Comparison of ENCODE assay signal across 8 cellular contexts in genomic region chr3:177596822-177597271, GRCh38.
DNase-seq lines count a peak whose midpoint lies in the region; ATAC-seq and TF ChIP-seq lines count a peak whose summit lies in the region.

No MANE protein-coding gene starts in this region.

- H3K4me3 Mint-ChIP-seq in activated CD4-positive, alpha-beta T cell treated with anti-CD3 and anti-CD28 coated beads, Interleukin-2, amount 10 ng/mL, durations not matched to agents 7 days and 5 days, result no peak overlapping the region
- no peak overlapping the region for H3K4me3 Mint-ChIP-seq in activated CD8-positive, alpha-beta T cell treated with anti-CD3 and anti-CD28 coated beads, Interleukin-2, amount 10 ng/mL, durations not matched to agents 7 days and 5 days

- H3K9me3 Mint-ChIP-seq in activated CD4-positive, alpha-beta T cell treated with anti-CD3 and anti-CD28 coated beads, Interleukin-2, amount 10 ng/mL, durations not matched to agents 7 days and 5 days, result peaks cover 5% of the 10 kb centered on the region
- H3K9me3 Mint-ChIP-seq in activated CD8-positive, alpha-beta T cell treated with anti-CD3 and anti-CD28 coated beads, Interleukin-2, amount 10 ng/mL, durations not matched to agents 7 days and 5 days (ENCODE audit: insufficient read depth), result no peaks in the 10 kb centered on the region

- H3K27ac ChIP-seq in tibial artery, result peak overlapping the region; percentile 47 to 72

- no peaks in the 10 kb centered on the region for H3K9me3 ChIP-seq in tibial artery

- DNase-seq in activated CD4-positive, alpha-beta T cell treated with anti-CD3 and anti-CD28 coated beads, Interleukin-2, amount 10 ng/mL, durations not matched to agents 7 days and 5 days, result no peak
- DNase-seq in activated CD4-positive, alpha-beta T cell treated with anti-CD3 and anti-CD28 coated beads, Interleukin-2, amount 50 U/mL, for 4 hours, result no peak
- DNase-seq in activated CD8-positive, alpha-beta T cell treated with anti-CD3 and anti-CD28 coated beads, Interleukin-2, amount 10 ng/mL, durations not matched to agents 7 days and 5 days, result no peak
- DNase-seq in kidney tubule cell (ENCODE audit: low spot score) (peak; percentile 84), tibial artery (no peak), Kasumi-1 (lab: John Stamatoyannopoulos, UW) (no peak)

- TF ChIP-seq CTCF in tibial artery (IDR thresholded peaks at IDR 0.05), result no peak

- no peak for ATAC-seq in activated CD8-positive, alpha-beta T cell treated with anti-CD3 and anti-CD28 coated beads, Interleukin-2, amount 10 ng/mL, durations not matched to agents 7 days and 5 days
- no peak for ATAC-seq in HG03432 (IDR thresholded peaks at IDR 0.05; ENCODE audit: unreplicated experiment)
- ATAC-seq in GM21367 (IDR thresholded peaks at IDR 0.05; ENCODE audit: unreplicated experiment), result no peak

- CTCF ChIA-PET in activated CD4-positive, alpha-beta T cell treated with anti-CD3 and anti-CD28 coated beads, Interleukin-2, amount 10 ng/mL, durations not matched to agents 7 days and 5 days (lab: Charles Lee), result no interaction called here
- CTCF ChIA-PET in activated CD8-positive, alpha-beta T cell treated with anti-CD3 and anti-CD28 coated beads, Interleukin-2, amount 10 ng/mL, durations not matched to agents 7 days and 5 days (lab: Charles Lee), result no interaction called here

- intact Hi-C loops in tibial artery (cut with DNase I; ENCODE audit: low total_unique reads), result loop anchor here (10.0 kb wide), 1 partner anchor 402 kb away; the partner anchor contains the start of gene TBL1XR1

- POLR2A ChIA-PET in activated CD4-positive, alpha-beta T cell treated with anti-CD3 and anti-CD28 coated beads, Interleukin-2, amount 10 ng/mL, durations not matched to agents 7 days and 5 days (lab: Charles Lee), result no interaction called here
- POLR2A ChIA-PET in activated CD8-positive, alpha-beta T cell treated with anti-CD3 and anti-CD28 coated beads, Interleukin-2, amount 10 ng/mL, durations not matched to agents 7 days and 5 days (lab: Charles Lee), result interaction anchor here (1.3 kb wide), 1 partner anchor 236 kb away, joined by 5 read pairs; no protein-coding TSS in a partner anchor

- peaks cover 0 to 51% (median 32%) of the 10 kb centered on the region in 4 donors for H3K4me1 ChIP-seq in tibial artery

- peaks cover 7% of the 10 kb centered on the region for H3K36me3 Mint-ChIP-seq in activated CD4-positive, alpha-beta T cell treated with anti-CD3 and anti-CD28 coated beads, Interleukin-2, amount 10 ng/mL, durations not matched to agents 7 days and 5 days (ENCODE audit: low read depth)
- H3K36me3 Mint-ChIP-seq in activated CD8-positive, alpha-beta T cell treated with anti-CD3 and anti-CD28 coated beads, Interleukin-2, amount 10 ng/mL, durations not matched to agents 7 days and 5 days (ENCODE audit: low read depth), result peaks cover 4% of the 10 kb centered on the region

- H3K27me3 ChIP-seq in tibial artery, result no peaks in the 10 kb centered on the region

- no peak overlapping the region for H3K4me3 ChIP-seq in tibial artery

- H3K27ac Mint-ChIP-seq in activated CD4-positive, alpha-beta T cell treated with anti-CD3 and anti-CD28 coated beads, Interleukin-2, amount 10 ng/mL, durations not matched to agents 7 days and 5 days, result peak overlapping the region; percentile 96
- peak overlapping the region; percentile 92 for H3K27ac Mint-ChIP-seq in activated CD8-positive, alpha-beta T cell treated with anti-CD3 and anti-CD28 coated beads, Interleukin-2, amount 10 ng/mL, durations not matched to agents 7 days and 5 days

- no peaks in the 10 kb centered on the region for H3K27me3 Mint-ChIP-seq in activated CD4-positive, alpha-beta T cell treated with anti-CD3 and anti-CD28 coated beads, Interleukin-2, amount 10 ng/mL, durations not matched to agents 7 days and 5 days
- H3K27me3 Mint-ChIP-seq in activated CD8-positive, alpha-beta T cell treated with anti-CD3 and anti-CD28 coated beads, Interleukin-2, amount 10 ng/mL, durations not matched to agents 7 days and 5 days (ENCODE audit: low read depth), result no peaks in the 10 kb centered on the region

- H3K4me1 Mint-ChIP-seq in activated CD4-positive, alpha-beta T cell treated with anti-CD3 and anti-CD28 coated beads, Interleukin-2, amount 10 ng/mL, durations not matched to agents 7 days and 5 days, result peaks cover 75% of the 10 kb centered on the region
- H3K4me1 Mint-ChIP-seq in activated CD8-positive, alpha-beta T cell treated with anti-CD3 and anti-CD28 coated beads, Interleukin-2, amount 10 ng/mL, durations not matched to agents 7 days and 5 days (ENCODE audit: low read depth), result peaks cover 71% of the 10 kb centered on the region

- no peaks in the 10 kb centered on the region for H3K36me3 ChIP-seq in tibial artery
